In genomic region chr13:108193806-108194205, GRCh38 we compare ENCODE assay signal across 24 cellular contexts.
"Had no signal": no experiment of that assay in that cellular context is flagged by ENCODE, and none has a peak within 500 bp of the region (broad histone marks: within the 10 kb centered on the region; RNA-seq: fewer than 3 reads in every experiment).

No MANE protein-coding gene starts in this region.

- H3K4me1 ChIP-seq: breast epithelium, SJCRH30 had no signal

- H3K27ac Mint-ChIP-seq: activated CD8-positive, alpha-beta memory T cell treated with anti-CD3 and anti-CD28 coated beads, Interleukin-2, amount 10 ng/mL, durations not matched to agents 7 days and 5 days; activated naive CD4-positive, alpha-beta T cell treated with anti-CD3 and anti-CD28 coated beads, Interleukin-2, amount 50 U/mL, for 24 hours; activated T-cell treated with anti-CD3 and anti-CD28 coated beads, Interleukin-2, amount 50 U/mL, for 24 hours; activated T-helper 1 cell treated with anti-CD3 and anti-CD28 coated beads, Interleukin-12 subunit alpha, Interleukin-12 subunit beta, Interleukin-2, Interleukin-4 antibody, amounts not matched to agents 30 ng/mL and 10 ng/mL and 1 ng/mL, durations not matched to agents 14 hours and 24 hours and 36 hours had no signal

- H3K27ac ChIP-seq: breast epithelium, KMS-11, PC-9, SJCRH30, WERI-Rb-1 had no signal

- H3K9ac ChIP-seq: KMS-11, SK-N-SH had no signal

- H2AFZ ChIP-seq: PC-9 had no signal

- H3K4me3 Mint-ChIP-seq: activated CD8-positive, alpha-beta memory T cell treated with anti-CD3 and anti-CD28 coated beads, Interleukin-2, amount 10 ng/mL, durations not matched to agents 7 days and 5 days; activated naive CD4-positive, alpha-beta T cell treated with anti-CD3 and anti-CD28 coated beads, Interleukin-2, amount 50 U/mL, for 24 hours; activated T-cell treated with anti-CD3 and anti-CD28 coated beads, Interleukin-2, amount 50 U/mL, for 24 hours; activated T-helper 1 cell treated with anti-CD3 and anti-CD28 coated beads, Interleukin-12 subunit alpha, Interleukin-12 subunit beta, Interleukin-2, Interleukin-4 antibody, amounts not matched to agents 30 ng/mL and 10 ng/mL and 1 ng/mL, durations not matched to agents 14 hours and 24 hours and 36 hours had no signal

- H3K4me2 ChIP-seq: KMS-11, PC-9, SK-N-SH had no signal

- H3K9me3 ChIP-seq: SJCRH30, SK-N-SH had no signal

- H3K4me3 ChIP-seq: breast epithelium, MG63, PC-9, SJCRH30 had no signal

- H3K36me3 ChIP-seq: breast epithelium, MG63, SJCRH30, WERI-Rb-1 had no signal

- H3K27me3 ChIP-seq: breast epithelium, MG63, SJCRH30 had no signal

- H3K4me1 Mint-ChIP-seq: activated CD8-positive, alpha-beta memory T cell treated with anti-CD3 and anti-CD28 coated beads, Interleukin-2, amount 10 ng/mL, durations not matched to agents 7 days and 5 days; activated naive CD4-positive, alpha-beta T cell treated with anti-CD3 and anti-CD28 coated beads, Interleukin-2, amount 50 U/mL, for 24 hours had no signal

- DNase-seq: activated CD4-positive, alpha-beta T cell treated with anti-CD3 and anti-CD28 coated beads for 48 hours; activated CD4-positive, alpha-beta T cell treated with anti-CD3 and anti-CD28 coated beads, Interleukin-2, amount 50 U/mL, for 4 hours; activated CD8-positive, alpha-beta memory T cell treated with anti-CD3 and anti-CD28 coated beads, Interleukin-2, amount 10 ng/mL, durations not matched to agents 7 days and 5 days; activated effector memory CD4-positive, alpha-beta T cell treated with Interleukin-2 at 50 U/mL for 16 hours; activated naive CD4-positive, alpha-beta T cell; activated T-cell treated with anti-CD3 and anti-CD28 coated beads, Interleukin-2, amount 50 U/mL, for 24 hours; central memory CD4-positive, alpha-beta T cell; MG63; MV-4-11; NCI-H1105; NCI-H1436; NCI-H1694 treated with DMSO at 0.1 percent for 48 hours; NCI-H2029 treated with DMSO at 0.1 percent for 48 hours; NCI-H510A treated with DMSO at 0.1 percent for 48 hours; PC-9; Right ventricle myocardium superior; SJCRH30; SK-N-SH; T-helper 1 cell; WERI-Rb-1 had no signal

- ATAC-seq: activated CD8-positive, alpha-beta memory T cell treated with anti-CD3 and anti-CD28 coated beads, Interleukin-2, amount 10 ng/mL, durations not matched to agents 7 days and 5 days had no signal

- H3K9me2 ChIP-seq: SK-N-SH had no signal
